ENCODE assay signal across 9 cellular contexts in the genomic region with DNA sequence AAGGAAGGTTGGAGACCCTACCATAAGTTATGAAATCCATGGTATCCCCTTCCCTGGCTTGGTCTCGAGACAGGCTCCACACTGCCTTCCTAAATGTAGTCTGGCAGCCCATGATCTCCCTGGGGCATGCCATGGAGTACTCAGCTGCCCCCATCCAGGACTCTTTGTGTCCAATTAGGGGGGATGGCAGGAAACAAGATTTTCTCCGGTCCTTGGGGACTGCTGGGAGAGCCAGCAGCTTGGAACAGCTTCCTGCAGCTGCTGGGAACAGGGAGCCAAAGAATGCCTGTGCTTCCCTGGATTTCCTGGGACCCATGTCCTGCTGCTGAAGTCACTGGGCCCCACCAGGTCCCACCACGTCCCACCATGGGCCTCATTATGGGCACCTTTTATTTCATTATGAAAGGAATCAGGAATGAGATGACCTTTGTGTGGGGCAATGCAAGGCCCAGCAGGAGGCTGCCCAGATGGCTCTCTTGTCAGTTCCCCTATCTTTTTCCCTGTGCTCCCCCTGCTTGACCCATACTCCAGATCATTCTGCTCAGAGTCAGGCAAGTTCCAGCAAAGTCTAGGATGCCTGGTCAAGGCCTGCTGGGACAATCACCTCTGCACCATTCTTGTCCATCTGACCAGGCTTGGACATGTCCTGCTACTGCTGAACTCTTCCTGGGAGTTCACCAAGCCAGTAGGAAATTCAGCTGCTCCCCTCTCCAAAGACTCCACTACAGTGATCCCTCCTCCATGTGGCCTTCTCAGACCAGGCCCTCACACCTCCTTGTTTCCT. TPM values are rescaled to one million over a fixed set of nuclear protein-coding genes. Genes with fewer than 3 reads are reported as not detected.
DNase-seq lines count a peak whose midpoint lies in the region; ATAC-seq, FAIRE-seq and TF ChIP-seq lines count a peak whose summit lies in the region.
"Had no signal": no experiment of that assay in that cellular context is flagged by ENCODE, and none has a peak within 500 bp of the region (broad histone marks: within the 10 kb centered on the region; RNA-seq: fewer than 3 reads in every experiment).

No MANE protein-coding gene starts in this region.

- peak overlapping the region; percentile 55 for H2AFZ ChIP-seq in K562 (ENCODE audit: low read depth, low read length)

- POLR2A ChIA-PET in Caco-2 (lab: Charles Lee) = interaction anchor here (1.0 to 1.6 kb wide), 2 partner anchors 14 to 43 kb away, joined by 4 to 11 read pairs; a partner anchor contains a TSS
- POLR2A ChIA-PET in K562 (lab: Yijun Ruan, JAX) = interaction anchor here (1.1 kb wide), 1 partner anchor 290 kb away, joined by 3 read pairs; no protein-coding TSS in a partner anchor

- intact Hi-C loops in Caco-2 (cut with micrococcal nuclease; ENCODE audit: unreplicated experiment) = loop anchor here (1.0 to 2.0 kb wide), 4 partner anchors 46 to 216 kb away; no protein-coding TSS in a partner anchor
- intact Hi-C loops in K562 (cut with micrococcal nuclease) = loop anchor here (1.0 kb wide), 2 partner anchors 84 to 216 kb away; no protein-coding TSS in a partner anchor

- no peaks in the 10 kb centered on the region for H3K36me3 ChIP-seq in Caco-2 (ENCODE audit: control insufficient read depth, insufficient read depth, low read length)
- H3K36me3 ChIP-seq in K562 (ENCODE audit: control insufficient read depth, insufficient read depth, low read length) = no peaks in the 10 kb centered on the region
- H3K36me3 ChIP-seq in mesendoderm (ENCODE audit: control insufficient read depth, insufficient read depth, low read length) = no peaks in the 10 kb centered on the region

- peak overlapping the region; percentile 27 for H3K56ac ChIP-seq in mesendoderm (ENCODE audit: low read length)

- no peaks in the 10 kb centered on the region for H3K27me3 Mint-ChIP-seq in Caco-2 (ENCODE audit: insufficient read depth, unreplicated experiment)
- H3K27me3 Mint-ChIP-seq: central memory CD8-positive, alpha-beta T cell; stimulated activated naive CD8-positive, alpha-beta T cell treated with anti-CD3 and anti-CD28 coated beads, Interleukin-15, amount 100 ng/mL, for 72 hours had no signal

- no peaks in the 10 kb centered on the region for H4K20me1 ChIP-seq in K562 (replicated peaks; ENCODE audit: control insufficient read depth, insufficient read depth, low read length)

- H3K79me2 ChIP-seq in K562 (ENCODE audit: control insufficient read depth, insufficient read depth, low read length) = no peaks in the 10 kb centered on the region
- no peaks in the 10 kb centered on the region for H3K79me2 ChIP-seq in mesendoderm (ENCODE audit: control insufficient read depth, insufficient read depth, low read length)

- H3K9me3 Mint-ChIP-seq in Caco-2 (ENCODE audit: unreplicated experiment) = no peaks in the 10 kb centered on the region
- H3K9me3 Mint-ChIP-seq: central memory CD8-positive, alpha-beta T cell; stimulated activated naive CD8-positive, alpha-beta T cell treated with anti-CD3 and anti-CD28 coated beads, Interleukin-15, amount 100 ng/mL, for 72 hours had no signal

- peaks cover 11% of the 10 kb centered on the region for H3K36me3 Mint-ChIP-seq in Caco-2 (ENCODE audit: insufficient read depth, unreplicated experiment)

- in situ Hi-C loops in K562 (cut with MboI) = no loop called here

- no peak overlapping the region for H2AK5ac ChIP-seq in mesendoderm (ENCODE audit: low read length)

- ATAC-seq in K562 (no peak), HG03469 (IDR thresholded peaks at IDR 0.05; ENCODE audit: unreplicated experiment) (no peak)

- TF ChIP-seq CTCF in Caco-2 (IDR thresholded peaks at IDR 0.05; ENCODE audit: insufficient read depth in 1 of 2, low read depth in 1 of 2, low read length in 1 of 2, severe bottlenecking in 1 of 2, unreplicated experiment in 1 of 2) = no peak
- TF ChIP-seq CTCF in K562 (IDR thresholded peaks at IDR 0.05 in 2 of 3, conservative IDR thresholded peaks at IDR 0.05 in 1 of 3; ENCODE audit: insufficient read depth in 2 of 3, low read depth in 1 of 3, low read length in 3 of 3) = no peak

- H3K27me3 ChIP-seq in Caco-2 (replicated peaks; ENCODE audit: control insufficient read depth, insufficient read depth, low read length) (no peaks in the 10 kb centered on the region), K562 (ENCODE audit: control insufficient read depth in 2 of 2, insufficient read depth in 2 of 2, low read length in 2 of 2) (no peaks in the 10 kb centered on the region), mesendoderm (ENCODE audit: insufficient read depth, low read length, poor library complexity) (no peaks in the 10 kb centered on the region)

- BruUV-seq in Caco-2 (replicated peaks; lab: Mats Ljungman, UMichigan) = no TSS peak
- BruUV-seq in K562 (replicated peaks; lab: Mats Ljungman, UMichigan) = no TSS peak

- H4K8ac ChIP-seq in mesendoderm (ENCODE audit: low read depth, low read length) = no peak overlapping the region

- WGBS in K562 (ENCODE audit: insufficient coverage, low coverage, missing lambda C conversion rate) = 77% methylated on average over 3 of the region's 3 CpGs
- WGBS in mesendoderm (ENCODE audit: extremely low coverage, insufficient coverage, low lambda C conversion rate) = no CpG with 5 or more reads among the region's 3 CpGs

- TF ChIP-seq EP300 in K562 (IDR thresholded peaks at IDR 0.05; ENCODE audit: low read length) = no peak

- no peak overlapping the region for H4K5ac ChIP-seq in mesendoderm (ENCODE audit: low read length)

- CTCF ChIA-PET in Caco-2 (lab: Charles Lee) = interaction anchor here (0.6 to 2.9 kb wide), 14 partner anchors 15 to 302 kb away, joined by 3 to 29 read pairs (median 4); a partner anchor contains a TSS
- CTCF ChIA-PET in K562 (lab: Yijun Ruan, JAX; ENCODE audit: low intra/inter-chr PET ratio) = interaction anchor here (0.6 kb wide), 1 partner anchor 384 kb away, joined by 3 read pairs; no protein-coding TSS in a partner anchor

- H3K4me2 ChIP-seq in K562 (ENCODE audit: insufficient read depth, low read length) = no peak overlapping the region
- H3K4me2 ChIP-seq in mesendoderm (ENCODE audit: low read length) = no peak overlapping the region

- no peaks in the 10 kb centered on the region for H3K79me1 ChIP-seq in mesendoderm (ENCODE audit: low read length)

- H2BK120ac ChIP-seq in mesendoderm (ENCODE audit: low read depth, low read length) = no peak overlapping the region

- no peak for DNase-seq in Caco-2
- DNase-seq in K562 (ENCODE audit: extremely low read depth in 1 of 4, low spot score in 3 of 4) = peak in 1 of 4 experiments; percentile 2
- DNase-seq in mesendoderm = peak; percentile 22
- no peak for DNase-seq in activated T-cell treated with anti-CD3 and anti-CD28 coated beads, Interleukin-2, amount 50 U/mL, for 48 hours
- no peak for DNase-seq in germinal center (ENCODE audit: low spot score)
- DNase-seq: NCI-H1092 treated with DMSO at 0.1 percent for 48 hours; stimulated activated naive CD8-positive, alpha-beta T cell treated with anti-CD3 and anti-CD28 coated beads, Interleukin-15, amount 100 ng/mL, for 72 hours had no signal

- H3K4me1 ChIP-seq in Caco-2 = peaks cover 35% of the 10 kb centered on the region
- H3K4me1 ChIP-seq in K562 (replicated peaks in 1 of 2; ENCODE audit: control insufficient read depth in 2 of 2, insufficient read depth in 2 of 2, low read length in 2 of 2) = no peaks in the 10 kb centered on the region; a peak in 1 of 5 replicates
- peaks cover 9% of the 10 kb centered on the region for H3K4me1 ChIP-seq in mesendoderm (ENCODE audit: control insufficient read depth, low read depth, low read length)

- no peak for TF ChIP-seq POLR2A in K562 (conservative IDR thresholded peaks at IDR 0.05)

- H3K9me3 ChIP-seq in Caco-2 = no peaks in the 10 kb centered on the region
- H3K9me3 ChIP-seq in K562 (replicated peaks; ENCODE audit: control insufficient read depth, insufficient read depth, low read depth, low read length) = no peaks in the 10 kb centered on the region

- no peaks in the 10 kb centered on the region for H3K9me1 ChIP-seq in K562 (ENCODE audit: control insufficient read depth, insufficient read depth, low read length)

- H3K4me3 ChIP-seq in Caco-2 (ENCODE audit: low read depth, low read length) (no peak overlapping the region), K562 (no peak overlapping the region), mesendoderm (ENCODE audit: low read length) (no peak overlapping the region)

- no peak overlapping the region for H3K4me3 Mint-ChIP-seq in Caco-2 (ENCODE audit: unreplicated experiment)
- H3K4me3 Mint-ChIP-seq: central memory CD8-positive, alpha-beta T cell; stimulated activated naive CD8-positive, alpha-beta T cell treated with anti-CD3 and anti-CD28 coated beads, Interleukin-15, amount 100 ng/mL, for 72 hours had no signal

- no peak overlapping the region for H3K27ac ChIP-seq in K562 (ENCODE audit: extremely low read depth, low read depth, low read length)
- H3K27ac ChIP-seq in mesendoderm (ENCODE audit: low read depth, low read length) = no peak overlapping the region

- H3K9ac ChIP-seq in K562 (ENCODE audit: insufficient read depth in 1 of 2, low read depth in 2 of 2, low read length in 2 of 2) (peak overlapping the region in 1 of 2 experiments; percentile 73; a peak in 1 of 4 replicates), mesendoderm (ENCODE audit: low read length) (peak overlapping the region; percentile 25)

- FAIRE-seq in K562 (lab: Jason Lieb, UNC) = no peak

- H3K18ac ChIP-seq in mesendoderm (ENCODE audit: low read length) = no peak overlapping the region

- peak overlapping the region; percentile 79 for H3K27ac Mint-ChIP-seq in Caco-2 (ENCODE audit: unreplicated experiment)
- H3K27ac Mint-ChIP-seq: stimulated activated naive CD8-positive, alpha-beta T cell treated with anti-CD3 and anti-CD28 coated beads, Interleukin-15, amount 100 ng/mL, for 72 hours had no signal

- peaks cover 25% of the 10 kb centered on the region for H3K4me1 Mint-ChIP-seq in Caco-2 (ENCODE audit: low read depth, unreplicated experiment)
- H3K4me1 Mint-ChIP-seq: central memory CD8-positive, alpha-beta T cell; stimulated activated naive CD8-positive, alpha-beta T cell treated with anti-CD3 and anti-CD28 coated beads, Interleukin-15, amount 100 ng/mL, for 72 hours had no signal

- TF ChIP-seq RAD21 in K562 (CRISPR knock-in tag; conservative IDR thresholded peaks at IDR 0.05 in 1 of 2, IDR thresholded peaks at IDR 0.05 in 1 of 2) = no peak

- no peak overlapping the region for H2BK5ac ChIP-seq in mesendoderm (ENCODE audit: low read length)

- no peak overlapping the region for H3K23ac ChIP-seq in mesendoderm (ENCODE audit: low read length)

- no peak overlapping the region for H3K4ac ChIP-seq in mesendoderm (ENCODE audit: low read depth, low read length)

- no peak overlapping the region for H2BK15ac ChIP-seq in mesendoderm (replicated peaks; ENCODE audit: low read depth)

RNA-seq across cellular contexts. Expression of a gene that starts 15.0 kb away (rescaled TPM):
- 154 and 177 TPM in 2 replicates for total RNA-seq in Caco-2 (2022)
- total RNA-seq in K562 (2011; cell fraction: chromatin; rRNA removed; ENCODE audit: low replicate concordance) = 26.7 and 35.3 TPM in 2 replicates
- total RNA-seq in K562 (2011; cell fraction: nucleolus; rRNA removed) = 23.9 and 25.5 TPM in 2 replicates
- total RNA-seq in K562 (2011; cell fraction: nucleoplasm; rRNA removed) = 30.5 and 35.5 TPM in 2 replicates
- total RNA-seq in K562 (2014; rRNA removed) = 11.7 and 12.1 TPM in 2 replicates
- 5.3 and 6.1 TPM in 2 replicates for total RNA-seq in K562 (2014; rRNA removed; fragmentation: Illumina TruSeq; extraction: Trizol)
- 8.2 and 9.2 TPM in 2 replicates for total RNA-seq in K562 (2015; rRNA removed; fragmentation: Illumina TruSeq; extraction: Trizol)
- 19.3 and 19.6 TPM in 2 replicates for total RNA-seq in K562 (2021)
- polyA plus RNA-seq in K562 (2011; rRNA removed) = 6.7 and 8.5 TPM in 2 replicates
- 6.4 and 8.5 TPM in 2 replicates for polyA plus RNA-seq in K562 (2011; cell fraction: cytosol; rRNA removed)
- polyA plus RNA-seq in K562 (2011; cell fraction: nucleus; rRNA removed) = 9.0 and 11.1 TPM in 2 replicates
- polyA plus RNA-seq in K562 (2012) = 8.6 and 9.6 TPM in 2 replicates
- 12.5 and 13.7 TPM in 2 replicates for polyA plus RNA-seq in K562 (2014; fragmentation: Illumina TruSeq; extraction: Trizol)
- polyA plus RNA-seq in K562 (2014; fragmentation: Nextera tagmentation; extraction: Ambion mirVana) = under 1 TPM; 0.29 to 0.39 TPM
- polyA plus RNA-seq in K562 (2014; rRNA removed) = 8.4 and 9.5 TPM in 2 replicates
- polyA minus RNA-seq in K562 (2011; rRNA and poly(A)+ RNA removed) = 8.8 and 9.0 TPM in 2 replicates
- 9.3 and 12.0 TPM in 2 replicates for polyA minus RNA-seq in K562 (2011; cell fraction: cytosol; rRNA and poly(A)+ RNA removed)
- 4.6 and 6.9 TPM in 2 replicates for polyA minus RNA-seq in K562 (2011; cell fraction: nucleus; rRNA and poly(A)+ RNA removed)
- polyA plus RNA-seq in mesendoderm (2013, experiment 1 of 2) = 69.5 TPM
- 70.3 TPM for polyA plus RNA-seq in mesendoderm (2013, experiment 2 of 2)

RNA-seq across cellular contexts. Expression of a gene that starts 26.0 kb away (rescaled TPM):
- 6.1 and 7.8 TPM in 2 replicates for total RNA-seq in Caco-2 (2022)
- total RNA-seq in K562 (2011; cell fraction: chromatin; rRNA removed; ENCODE audit: low replicate concordance) = 13.0 and 26.2 TPM in 2 replicates
- total RNA-seq in K562 (2011; cell fraction: nucleolus; rRNA removed) = 4.1 and 5.8 TPM in 2 replicates
- 10.6 and 13.0 TPM in 2 replicates for total RNA-seq in K562 (2011; cell fraction: nucleoplasm; rRNA removed)
- 1.9 and 4.7 TPM in 2 replicates for total RNA-seq in K562 (2014; rRNA removed)
- total RNA-seq in K562 (2014; rRNA removed; fragmentation: Illumina TruSeq; extraction: Trizol) = 2.7 and 3.1 TPM in 2 replicates
- total RNA-seq in K562 (2015; rRNA removed; fragmentation: Illumina TruSeq; extraction: Trizol) = 3.7 and 4.2 TPM in 2 replicates
- 7.2 and 8.8 TPM in 2 replicates for total RNA-seq in K562 (2021)
- polyA plus RNA-seq in K562 (2011; rRNA removed) = 5.9 and 12.4 TPM in 2 replicates
- polyA plus RNA-seq in K562 (2011; cell fraction: cytosol; rRNA removed) = 10.9 and 11.2 TPM in 2 replicates
- polyA plus RNA-seq in K562 (2011; cell fraction: nucleus; rRNA removed) = 83.5 and 91.2 TPM in 2 replicates
- polyA plus RNA-seq in K562 (2012) = 9.5 and 18.2 TPM in 2 replicates
- 5.7 and 7.4 TPM in 2 replicates for polyA plus RNA-seq in K562 (2014; fragmentation: Illumina TruSeq; extraction: Trizol)
- 1 to 10 TPM; 6.0 to 7.0 TPM for polyA plus RNA-seq in K562 (2014; fragmentation: Nextera tagmentation; extraction: Ambion mirVana)
- 4.1 and 6.4 TPM in 2 replicates for polyA plus RNA-seq in K562 (2014; rRNA removed)
- polyA minus RNA-seq in K562 (2011; rRNA and poly(A)+ RNA removed) = 6.1 and 8.2 TPM in 2 replicates
- 11.1 TPM in 1 of 2 replicates, not detected in the other for polyA minus RNA-seq in K562 (2011; cell fraction: cytosol; rRNA and poly(A)+ RNA removed)
- polyA minus RNA-seq in K562 (2011; cell fraction: nucleus; rRNA and poly(A)+ RNA removed) = 3.6 and 5.6 TPM in 2 replicates
- 3.0 TPM for polyA plus RNA-seq in mesendoderm (2013, experiment 1 of 2)
- 3.6 TPM for polyA plus RNA-seq in mesendoderm (2013, experiment 2 of 2)

RNA-seq across cellular contexts. Expression of a gene that starts 32.8 kb away (rescaled TPM):
- total RNA-seq in Caco-2 (2022) (1.6 and 2.5 TPM in 2 replicates), K562 (2014; rRNA removed) (0.37 and 0.41 TPM in 2 replicates), K562 (2014; rRNA removed; fragmentation: Illumina TruSeq; extraction: Trizol) (0.18 and 0.29 TPM in 2 replicates), K562 (2015; rRNA removed; fragmentation: Illumina TruSeq; extraction: Trizol) (0.14 and 0.41 TPM in 2 replicates), K562 (2021) (0.72 and 1.5 TPM in 2 replicates)
- 9.9 and 19.2 TPM in 2 replicates for total RNA-seq in K562 (2011; cell fraction: chromatin; rRNA removed; ENCODE audit: low replicate concordance)
- total RNA-seq in K562 (2011; cell fraction: nucleolus; rRNA removed) = 8.2 and 11.2 TPM in 2 replicates
- total RNA-seq in K562 (2011; cell fraction: nucleoplasm; rRNA removed) = 4.3 and 8.5 TPM in 2 replicates
- polyA plus RNA-seq in K562 (2011; rRNA removed) (1.6 and 4.4 TPM in 2 replicates), K562 (2014; fragmentation: Illumina TruSeq; extraction: Trizol) (0.52 and 0.76 TPM in 2 replicates), K562 (2014; fragmentation: Nextera tagmentation; extraction: Ambion mirVana) (under 1 TPM; 0.25 to 0.66 TPM), K562 (2014; rRNA removed) (0.98 and 2.1 TPM in 2 replicates)
- 0.58 and 0.99 TPM in 2 replicates for polyA plus RNA-seq in K562 (2011; cell fraction: cytosol; rRNA removed)
- 38.0 and 49.6 TPM in 2 replicates for polyA plus RNA-seq in K562 (2011; cell fraction: nucleus; rRNA removed)
- polyA plus RNA-seq in K562 (2012) = 0.86 and 6.3 TPM in 2 replicates
- polyA minus RNA-seq in K562 (2011; rRNA and poly(A)+ RNA removed) = 0.42 and 0.70 TPM in 2 replicates
- not detected in 2 replicates for polyA minus RNA-seq in K562 (2011; cell fraction: cytosol; rRNA and poly(A)+ RNA removed)
- polyA minus RNA-seq in K562 (2011; cell fraction: nucleus; rRNA and poly(A)+ RNA removed) = 1.2 and 2.0 TPM in 2 replicates
- 20.4 TPM for polyA plus RNA-seq in mesendoderm (2013, experiment 1 of 2)
- polyA plus RNA-seq in mesendoderm (2013, experiment 2 of 2) = 20.5 TPM

RNA-seq across cellular contexts. Expression of a gene that starts 42.9 kb away (rescaled TPM):
- 14.2 and 15.5 TPM in 2 replicates for total RNA-seq in Caco-2 (2022)
- total RNA-seq in K562 (2011; cell fraction: chromatin; rRNA removed; ENCODE audit: low replicate concordance) = 15.7 and 36.6 TPM in 2 replicates
- total RNA-seq in K562 (2011; cell fraction: nucleolus; rRNA removed) = 21.7 and 24.9 TPM in 2 replicates
- total RNA-seq in K562 (2011; cell fraction: nucleoplasm; rRNA removed) = 23.7 and 33.4 TPM in 2 replicates
- 6.5 and 8.0 TPM in 2 replicates for total RNA-seq in K562 (2014; rRNA removed)
- total RNA-seq in K562 (2014; rRNA removed; fragmentation: Illumina TruSeq; extraction: Trizol) = 6.4 and 6.6 TPM in 2 replicates
- total RNA-seq in K562 (2015; rRNA removed; fragmentation: Illumina TruSeq; extraction: Trizol) = 7.5 and 8.3 TPM in 2 replicates
- 7.7 and 8.2 TPM in 2 replicates for total RNA-seq in K562 (2021)
- 9.3 and 11.7 TPM in 2 replicates for polyA plus RNA-seq in K562 (2011; rRNA removed)
- polyA plus RNA-seq in K562 (2011; cell fraction: cytosol; rRNA removed) = 15.7 and 16.0 TPM in 2 replicates
- 4.7 and 9.4 TPM in 2 replicates for polyA plus RNA-seq in K562 (2011; cell fraction: nucleus; rRNA removed)
- 10.3 and 13.8 TPM in 2 replicates for polyA plus RNA-seq in K562 (2012)
- 14.6 and 15.4 TPM in 2 replicates for polyA plus RNA-seq in K562 (2014; fragmentation: Illumina TruSeq; extraction: Trizol)
- 1 to 10 TPM; 4.0 to 4.2 TPM for polyA plus RNA-seq in K562 (2014; fragmentation: Nextera tagmentation; extraction: Ambion mirVana)
- 8.8 and 9.5 TPM in 2 replicates for polyA plus RNA-seq in K562 (2014; rRNA removed)
- polyA minus RNA-seq in K562 (2011; rRNA and poly(A)+ RNA removed) = 7.7 and 9.8 TPM in 2 replicates
- polyA minus RNA-seq in K562 (2011; cell fraction: cytosol; rRNA and poly(A)+ RNA removed) = 4.1 and 4.7 TPM in 2 replicates
- 5.7 and 8.4 TPM in 2 replicates for polyA minus RNA-seq in K562 (2011; cell fraction: nucleus; rRNA and poly(A)+ RNA removed)
- 6.6 TPM for polyA plus RNA-seq in mesendoderm (2013, experiment 1 of 2)
- 6.5 TPM for polyA plus RNA-seq in mesendoderm (2013, experiment 2 of 2)

RNA-seq across cellular contexts. Expression of a gene that starts 43.3 kb away (rescaled TPM):
- total RNA-seq in Caco-2 (2022) (338 and 348 TPM in 2 replicates), K562 (2014; rRNA removed) (136 and 147 TPM in 2 replicates), K562 (2014; rRNA removed; fragmentation: Illumina TruSeq; extraction: Trizol) (214 and 232 TPM in 2 replicates), K562 (2015; rRNA removed; fragmentation: Illumina TruSeq; extraction: Trizol) (229 and 236 TPM in 2 replicates), K562 (2021) (255 and 267 TPM in 2 replicates)
- 37.6 and 39.3 TPM in 2 replicates for total RNA-seq in K562 (2011; cell fraction: chromatin; rRNA removed; ENCODE audit: low replicate concordance)
- total RNA-seq in K562 (2011; cell fraction: nucleolus; rRNA removed) = 40.9 and 41.2 TPM in 2 replicates
- 54.2 and 73.1 TPM in 2 replicates for total RNA-seq in K562 (2011; cell fraction: nucleoplasm; rRNA removed)
- polyA plus RNA-seq in K562 (2011; rRNA removed) (136 and 148 TPM in 2 replicates), K562 (2014; fragmentation: Illumina TruSeq; extraction: Trizol) (269 and 334 TPM in 2 replicates), K562 (2014; fragmentation: Nextera tagmentation; extraction: Ambion mirVana) (100 to 1,000 TPM; 345 to 540 TPM), K562 (2014; rRNA removed) (147 and 152 TPM in 2 replicates)
- polyA plus RNA-seq in K562 (2011; cell fraction: cytosol; rRNA removed) = 137 and 195 TPM in 2 replicates
- 75.2 and 120 TPM in 2 replicates for polyA plus RNA-seq in K562 (2011; cell fraction: nucleus; rRNA removed)
- polyA plus RNA-seq in K562 (2012) = 285 and 304 TPM in 2 replicates
- polyA minus RNA-seq in K562 (2011; rRNA and poly(A)+ RNA removed) = 216 and 222 TPM in 2 replicates
- polyA minus RNA-seq in K562 (2011; cell fraction: cytosol; rRNA and poly(A)+ RNA removed) = 249 and 294 TPM in 2 replicates
- 20.9 and 49.4 TPM in 2 replicates for polyA minus RNA-seq in K562 (2011; cell fraction: nucleus; rRNA and poly(A)+ RNA removed)
- polyA plus RNA-seq in mesendoderm (2013, experiment 1 of 2) = 409 TPM
- 408 TPM for polyA plus RNA-seq in mesendoderm (2013, experiment 2 of 2)
